Comparison of ENCODE assay signal across 21 cellular contexts in genomic region chr5:31720811-31721345, GRCh38.
"Had no signal": no experiment of that assay in that cellular context is flagged by ENCODE, and none has a peak within 500 bp of the region (broad histone marks: within the 10 kb centered on the region; RNA-seq: fewer than 3 reads in every experiment).

No MANE protein-coding gene starts in this region.

- H3K4me3 ChIP-seq: SJSA1, SK-N-MC had no signal

- H3K4me1 ChIP-seq: SJSA1 had no signal

- H3K36me3 ChIP-seq: SJSA1 had no signal

- DNase-seq: IMR-90, Kasumi-1, NCI-H1092, NCI-H1105 treated with DMSO at 0.1 percent for 48 hours, NCI-H1417 treated with DMSO at 0.1 percent for 48 hours, NCI-H146, NCI-H1694 treated with DMSO at 0.1 percent for 48 hours, NCI-H1930, NCI-H2081, NCI-H2107, NCI-H2227 treated with DMSO at 0.1 percent for 48 hours, NCI-H524, NCI-H526 treated with DMSO at 0.1 percent for 48 hours, NCI-H748 treated with DMSO at 0.1 percent for 48 hours, Right ventricle myocardium superior, RPMI8226, SIG-M5 had no signal

- H3K9me3 ChIP-seq: SJSA1 had no signal

- H3K27me3 ChIP-seq: SJSA1 had no signal

- ATAC-seq: HepG2 had no signal

- H3K27ac ChIP-seq: KMS-11, SJSA1, SK-N-MC had no signal
